In the genomic region with DNA sequence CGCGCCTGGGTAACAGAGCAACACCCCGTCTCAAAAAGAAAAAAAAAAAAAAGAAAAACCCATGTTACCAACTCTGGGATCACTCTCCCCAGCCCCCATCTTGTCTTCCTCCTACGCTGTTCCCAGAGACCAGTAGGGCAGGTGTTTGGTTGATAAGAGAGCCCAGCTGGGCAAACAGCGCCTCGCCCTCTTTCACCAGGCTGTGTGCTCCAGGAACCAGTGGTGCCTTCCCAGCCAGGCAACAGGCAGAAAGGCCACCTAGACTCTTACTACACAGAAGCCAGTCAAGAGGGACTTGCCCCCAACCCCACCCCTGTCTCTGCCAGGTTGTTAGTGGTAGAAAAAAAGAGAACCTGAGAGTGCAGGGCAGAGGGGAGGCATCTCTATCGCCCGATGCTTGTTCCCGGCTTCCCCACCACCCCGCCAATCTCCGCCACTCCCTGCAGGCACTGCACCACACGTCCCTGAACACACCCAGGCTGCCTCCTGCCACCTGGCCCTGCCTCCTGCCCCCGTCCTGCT, we compare ENCODE assay signal across 10 cellular contexts.
DNase-seq lines count a peak whose midpoint lies in the region; ATAC-seq lines count a peak whose summit lies in the region.
"Had no signal": no experiment of that assay in that cellular context is flagged by ENCODE, and none has a peak within 500 bp of the region (broad histone marks: within the 10 kb centered on the region; RNA-seq: fewer than 3 reads in every experiment).

No MANE protein-coding gene starts in this region.

- H3K36me3 ChIP-seq in effector memory CD4-positive, alpha-beta T cell (ENCODE audit: control insufficient read depth, insufficient read depth, low read length): peaks cover 47% of the 10 kb centered on the region

- H3K4me1 Mint-ChIP-seq in activated T-cell treated with anti-CD3 and anti-CD28 coated beads, Interleukin-2, amount 50 U/mL, for 24 hours (ENCODE audit: low read depth): peaks cover 21% of the 10 kb centered on the region
- peaks cover 10% of the 10 kb centered on the region for H3K4me1 Mint-ChIP-seq in stimulated activated naive CD8-positive, alpha-beta T cell treated with anti-CD3 and anti-CD28 coated beads, Interleukin-15, amount 100 ng/mL, for 72 hours

- ATAC-seq in stimulated activated naive CD8-positive, alpha-beta T cell treated with anti-CD3 and anti-CD28 coated beads, Interleukin-15, amount 100 ng/mL, for 72 hours: no peak
- ATAC-seq in HG02870 (IDR thresholded peaks at IDR 0.05; ENCODE audit: unreplicated experiment): no peak

- peak overlapping the region; percentile 71 for H3K27ac Mint-ChIP-seq in activated T-cell treated with anti-CD3 and anti-CD28 coated beads, Interleukin-2, amount 50 U/mL, for 24 hours
- peak overlapping the region; percentile 20 to 43 for H3K27ac Mint-ChIP-seq in stimulated activated naive CD8-positive, alpha-beta T cell treated with anti-CD3 and anti-CD28 coated beads, Interleukin-15, amount 100 ng/mL, for 72 hours

- H3K27ac ChIP-seq in effector memory CD4-positive, alpha-beta T cell (ENCODE audit: insufficient read depth, low read length, poor library complexity, severe bottlenecking): peak overlapping the region; percentile 4

- H3K4me1 ChIP-seq in effector memory CD4-positive, alpha-beta T cell (ENCODE audit: control insufficient read depth, insufficient read depth, low read length, poor library complexity, severe bottlenecking): no peaks in the 10 kb centered on the region

- DNase-seq in activated T-cell treated with anti-CD3 and anti-CD28 coated beads, Interleukin-2, amount 50 U/mL, for 24 hours: no peak
- DNase-seq in activated T-cell treated with anti-CD3 and anti-CD28 coated beads, Interleukin-2, amount 50 U/mL, for 48 hours: no peak
- DNase-seq in NCI-H2196 (lab: John Stamatoyannopoulos, UW; ENCODE audit: unreplicated experiment): peak; percentile 91
- DNase-seq in effector memory CD4-positive, alpha-beta T cell: no peak
- no peak for DNase-seq in stimulated activated naive CD8-positive, alpha-beta T cell treated with anti-CD3 and anti-CD28 coated beads, Interleukin-15, amount 100 ng/mL, for 72 hours
- DNase-seq in Kasumi-1 (lab: John Stamatoyannopoulos, UW): no peak
- no peak for DNase-seq in HuH-7 (ENCODE audit: low spot score)
- DNase-seq: activated T-cell treated with anti-CD3 and anti-CD28 coated beads for 4 hours, dorsolateral prefrontal cortex had no signal

- no peaks in the 10 kb centered on the region for H3K9me3 ChIP-seq in effector memory CD4-positive, alpha-beta T cell (ENCODE audit: control insufficient read depth, low read length)

- no peak overlapping the region for H3K4me3 Mint-ChIP-seq in activated T-cell treated with anti-CD3 and anti-CD28 coated beads, Interleukin-2, amount 50 U/mL, for 24 hours
- H3K4me3 Mint-ChIP-seq in stimulated activated naive CD8-positive, alpha-beta T cell treated with anti-CD3 and anti-CD28 coated beads, Interleukin-15, amount 100 ng/mL, for 72 hours: no peak overlapping the region

- H3K36me3 Mint-ChIP-seq in activated T-cell treated with anti-CD3 and anti-CD28 coated beads, Interleukin-2, amount 50 U/mL, for 24 hours (ENCODE audit: low read depth): peaks cover 62% of the 10 kb centered on the region

- H3K27me3 ChIP-seq in effector memory CD4-positive, alpha-beta T cell (replicated peaks; ENCODE audit: control insufficient read depth, insufficient read depth, low read length, poor library complexity, severe bottlenecking): no peaks in the 10 kb centered on the region
- H3K27me3 ChIP-seq: dorsolateral prefrontal cortex had no signal

- H3K9me3 Mint-ChIP-seq in activated T-cell treated with anti-CD3 and anti-CD28 coated beads, Interleukin-2, amount 50 U/mL, for 24 hours: no peaks in the 10 kb centered on the region
- no peaks in the 10 kb centered on the region for H3K9me3 Mint-ChIP-seq in stimulated activated naive CD8-positive, alpha-beta T cell treated with anti-CD3 and anti-CD28 coated beads, Interleukin-15, amount 100 ng/mL, for 72 hours

- no peaks in the 10 kb centered on the region for H3K27me3 Mint-ChIP-seq in activated T-cell treated with anti-CD3 and anti-CD28 coated beads, Interleukin-2, amount 50 U/mL, for 24 hours
- H3K27me3 Mint-ChIP-seq in stimulated activated naive CD8-positive, alpha-beta T cell treated with anti-CD3 and anti-CD28 coated beads, Interleukin-15, amount 100 ng/mL, for 72 hours: no peaks in the 10 kb centered on the region

- H3K4me3 ChIP-seq in effector memory CD4-positive, alpha-beta T cell (ENCODE audit: insufficient read depth, low read depth, low read length, poor library complexity, severe bottlenecking): no peak overlapping the region
- H3K4me3 ChIP-seq: dorsolateral prefrontal cortex had no signal
